Comparison of ENCODE assay signal across 8 cellular contexts in genomic region chr6:31897612-31898199, GRCh38. TPM values are rescaled to one million over a fixed set of nuclear protein-coding genes. Genes with fewer than 3 reads are reported as not detected.
DNase-seq lines count a peak whose midpoint lies in the region; ATAC-seq and TF ChIP-seq lines count a peak whose summit lies in the region.

Gene EHMT2 (minus strand): TSS chr6:31897698. CDS start chr6:31897677, 21 bp downstream.

- H3K36me3 Mint-ChIP-seq in effector memory CD8-positive, alpha-beta T cell (ENCODE audit: insufficient read depth), result peaks cover 41% of the 10 kb centered on the region

- H4K91ac ChIP-seq in mesenchymal stem cell (ENCODE audit: low read length), result no peak within 1 kb of the TSS

- POLR2A ChIA-PET in AG04450 (lab: Yijun Ruan, JAX), result interaction anchor here (0.6 to 1.7 kb wide), 6 partner anchors 48 to 1074 kb away, joined by 3 to 9 read pairs (median 4); partner anchors contain the start of genes CFB and CLIC1
- POLR2A ChIA-PET in activated CD8-positive, alpha-beta memory T cell treated with anti-CD3 and anti-CD28 coated beads for 36 hours (lab: Charles Lee), result interaction anchor here (0.6 to 1.0 kb wide), 3 partner anchors 21 to 293 kb away, joined by 3 to 4 read pairs (median 4); partner anchors contain the start of genes NELFE and SKIC2

- peak within 1 kb of the TSS; percentile 60 for H2BK15ac ChIP-seq in mesenchymal stem cell (ENCODE audit: low read depth, poor library complexity, severe bottlenecking)

- H3K27ac Mint-ChIP-seq in effector memory CD8-positive, alpha-beta T cell, result peak within 1 kb of the TSS; percentile 90 to 91

- CTCF ChIA-PET in AG04450 (lab: Charles Lee), result interaction anchor here (0.7 to 4.0 kb wide), 5 partner anchors 9 to 351 kb away, joined by 3 to 44 read pairs (median 3); partner anchors contain the start of genes ATP6V1G2 and LSM2
- CTCF ChIA-PET in activated CD8-positive, alpha-beta memory T cell treated with anti-CD3 and anti-CD28 coated beads for 36 hours (lab: Charles Lee), result interaction anchor here (0.5 to 2.0 kb wide), 7 partner anchors 12 to 218 kb away, joined by 3 to 7 read pairs (median 4); partner anchors contain the start of gene NEU1

- H4K8ac ChIP-seq in mesenchymal stem cell (ENCODE audit: low read length), result peak within 1 kb of the TSS; percentile 56

- TF ChIP-seq POLR2A in GM19099 (IDR thresholded peaks at IDR 0.05; ENCODE audit: extremely low read depth, insufficient read length, low read depth), result peak; percentile 60

- H3K9me3 ChIP-seq in AG04450 (ENCODE audit: control insufficient read depth, insufficient read depth, low read length) (no peaks in the 10 kb centered on the region; the same call in 1 of the 2 replicates), mesenchymal stem cell (ENCODE audit: control insufficient read depth, low read length) (no peaks in the 10 kb centered on the region)

- H3K27ac ChIP-seq in AG04450 (ENCODE audit: low read depth, low read length) (peak within 1 kb of the TSS; percentile 11), mesenchymal stem cell (ENCODE audit: low read length, poor library complexity, severe bottlenecking) (no peak within 1 kb of the TSS)

- H3K27me3 ChIP-seq in AG04450 (ENCODE audit: control insufficient read depth, insufficient read depth, low read length), result no peaks in the 10 kb centered on the region
- no peaks in the 10 kb centered on the region for H3K27me3 ChIP-seq in mesenchymal stem cell (ENCODE audit: control insufficient read depth in 1 of 2, insufficient read depth in 1 of 2, low read length in 2 of 2)

- H3K23ac ChIP-seq in mesenchymal stem cell (ENCODE audit: low read length in 2 of 2), result peak within 1 kb of the TSS in 1 of 2 experiments; percentile 96

- H3K14ac ChIP-seq in mesenchymal stem cell (ENCODE audit: low read length in 2 of 2), result peak within 1 kb of the TSS in 1 of 2 experiments; percentile 94

- TF ChIP-seq CTCF in AG04450 (IDR thresholded peaks at IDR 0.05; ENCODE audit: low read depth, low read length), result no peak

- H3K36me3 ChIP-seq in mesenchymal stem cell (ENCODE audit: control insufficient read depth in 1 of 2, insufficient read depth in 2 of 2, low read depth in 1 of 2, low read length in 2 of 2), result peaks cover 26 to 36% of the 10 kb centered on the region in 2 experiments

- H3K4me1 ChIP-seq in mesenchymal stem cell (ENCODE audit: control insufficient read depth, insufficient read depth, low read depth, low read length), result peaks cover 26% of the 10 kb centered on the region

- peak within 1 kb of the TSS; percentile 94 to 95 for H3K4me3 Mint-ChIP-seq in effector memory CD8-positive, alpha-beta T cell

- H3K4me1 Mint-ChIP-seq in effector memory CD8-positive, alpha-beta T cell (ENCODE audit: low read depth in 2 of 2), result peaks cover 32 to 40% of the 10 kb centered on the region in 2 donors

- H3K4me3 ChIP-seq in AG04450 (ENCODE audit: low read depth, low read length), result peak within 1 kb of the TSS; percentile 96
- peak within 1 kb of the TSS; percentile 93 to 96 for H3K4me3 ChIP-seq in mesenchymal stem cell (ENCODE audit: insufficient read depth in 1 of 2, low read depth in 1 of 2, low read length in 2 of 2)

- H2BK5ac ChIP-seq in mesenchymal stem cell (ENCODE audit: low read depth, low read length, poor library complexity, severe bottlenecking), result no peak within 1 kb of the TSS

- H3K79me1 ChIP-seq in mesenchymal stem cell (replicated peaks; ENCODE audit: low read length, poor library complexity, severe bottlenecking), result peaks cover 18% of the 10 kb centered on the region

- peak within 1 kb of the TSS; percentile 67 for H2BK120ac ChIP-seq in mesenchymal stem cell (ENCODE audit: low read depth, low read length)

- H3K4me2 ChIP-seq in mesenchymal stem cell (ENCODE audit: low read length, poor library complexity, severe bottlenecking), result peak within 1 kb of the TSS; percentile 62

- H2AK5ac ChIP-seq in mesenchymal stem cell (ENCODE audit: low read length, severe bottlenecking), result no peak within 1 kb of the TSS

- H3K9me3 Mint-ChIP-seq in effector memory CD8-positive, alpha-beta T cell, result no peaks in the 10 kb centered on the region

- peak within 1 kb of the TSS in 1 of 2 experiments; percentile 83 for H3K18ac ChIP-seq in mesenchymal stem cell (ENCODE audit: low read depth in 1 of 2, low read length in 2 of 2)

- DNase-seq in AG04450 (ENCODE audit: low read depth, low spot score) (no peak), HS-5 (ENCODE audit: low read depth) (peak; percentile 36), NOMO-1 treated with DMSO at 0.1 percent for 48 hours (lab: John Stamatoyannopoulos, UW; ENCODE audit: unreplicated experiment) (peak; percentile 82), mesenchymal stem cell (peak; percentile 83)
- DNase-seq in effector memory CD8-positive, alpha-beta T cell, result peak; percentile 79 to 82 (median 81)
- DNase-seq in stimulated activated CD8-positive, alpha-beta memory T cell treated with anti-CD3 and anti-CD28 coated beads, Interleukin-12 subunit alpha, Interleukin-12 subunit beta, amount 100 ng/mL, for 24 hours (ENCODE audit: extremely low read depth), result peak; percentile 72

- ATAC-seq in effector memory CD8-positive, alpha-beta T cell (replicated peaks), result peak; percentile 62

- H3K27me3 Mint-ChIP-seq in effector memory CD8-positive, alpha-beta T cell, result no peaks in the 10 kb centered on the region

- WGBS in mesenchymal stem cell, result under 1% methylated on average over 40 of the region's 42 CpGs

- peak within 1 kb of the TSS in 1 of 2 experiments; percentile 87 for H2BK12ac ChIP-seq in mesenchymal stem cell (ENCODE audit: low read length in 2 of 2)

- peak within 1 kb of the TSS; percentile 5 to 79 for H3K4ac ChIP-seq in mesenchymal stem cell (ENCODE audit: low read depth in 1 of 2, low read length in 2 of 2)

- H2AFZ ChIP-seq in mesenchymal stem cell (ENCODE audit: low read depth, low read length), result peak within 1 kb of the TSS; percentile 91

- peak within 1 kb of the TSS; percentile 96 for H3K9ac ChIP-seq in mesenchymal stem cell (ENCODE audit: low read length)

RNA-seq across cellular contexts. Expression of gene EHMT2, which starts in this region (rescaled TPM):
- polyA plus RNA-seq in AG04450 (2011; rRNA removed), result 23.8 and 28.5 TPM in 2 replicates
- polyA minus RNA-seq in AG04450 (2011; rRNA and poly(A)+ RNA removed), result 56.6 and 68.6 TPM in 2 replicates
- total RNA-seq in activated CD8-positive, alpha-beta memory T cell treated with anti-CD3 and anti-CD28 coated beads for 36 hours, result 10 to 100 TPM; 67.4 to 67.8 TPM
- 34.5 TPM for polyA plus RNA-seq in mesenchymal stem cell (2013, experiment 1 of 2)
- polyA plus RNA-seq in mesenchymal stem cell (2013, experiment 2 of 2), result 33.2 TPM
